11 cellular contexts compared by ENCODE assay signal in genomic region chr2:109466674-109467575, GRCh38.
DNase-seq lines count a peak whose midpoint lies in the region; ATAC-seq lines count a peak whose summit lies in the region.
"Had no signal": no experiment of that assay in that cellular context is flagged by ENCODE, and none has a peak within 500 bp of the region (broad histone marks: within the 10 kb centered on the region; RNA-seq: fewer than 3 reads in every experiment).

No MANE protein-coding gene starts in this region.

- peaks cover 32% of the 10 kb centered on the region for H3K4me1 ChIP-seq in mesodermal cell (ENCODE audit: control insufficient read depth, insufficient read depth, low read length, poor library complexity, severe bottlenecking)

- 77 to 82% methylated on average over 3 to 5 of the region's 8 CpGs for WGBS in mesodermal cell (ENCODE audit: insufficient coverage in 2 of 2), 2 experiments

- peak overlapping the region; percentile 71 for H3K27ac ChIP-seq in mesodermal cell (ENCODE audit: low read depth, low read length, severe bottlenecking)

- no peaks in the 10 kb centered on the region for H3K36me3 ChIP-seq in mesodermal cell (ENCODE audit: control insufficient read depth, insufficient read depth, low read length)

- no peak overlapping the region for H3K4me3 ChIP-seq in mesodermal cell (ENCODE audit: extremely low read depth, insufficient read depth, low read length, poor library complexity, severe bottlenecking)

- peak; percentile 33 for ATAC-seq in esophagus mucosa
- ATAC-seq in HG02970 (IDR thresholded peaks at IDR 0.05; ENCODE audit: low FRiP score, unreplicated experiment), result no peak
- ATAC-seq in GM21360 (IDR thresholded peaks at IDR 0.05; ENCODE audit: unreplicated experiment), result no peak
- ATAC-seq: activated CD8-positive, alpha-beta T cell treated with anti-CD3 and anti-CD28 coated beads, Interleukin-2, amount 10 ng/mL, durations not matched to agents 7 days and 5 days had no signal

- DNase-seq in AG08395 (ENCODE audit: low spot score) (peak; percentile 54), NCI-H1694 treated with DMSO at 0.1 percent for 48 hours (lab: John Stamatoyannopoulos, UW) (peak; percentile 82), NCI-H128 (lab: John Stamatoyannopoulos, UW; ENCODE audit: unreplicated experiment) (no peak), NCI-H2227 (lab: John Stamatoyannopoulos, UW; ENCODE audit: unreplicated experiment) (no peak)
- DNase-seq: activated CD8-positive, alpha-beta T cell treated with anti-CD3 and anti-CD28 coated beads, Interleukin-2, amount 10 ng/mL, durations not matched to agents 7 days and 5 days; CD4-positive, CD25-positive, alpha-beta regulatory T cell; NCI-H2081 treated with DMSO at 0.1 percent for 48 hours had no signal

- no peaks in the 10 kb centered on the region for H3K9me3 ChIP-seq in mesodermal cell (ENCODE audit: control insufficient read depth, low read length)

Comparison
In these comparisons a context has a peak if more than half of its experiments do, and no peak if none do; other contexts are left out.
1. DNase-seq: peak in AG08395 (single experiment) and NCI-H1694 treated with DMSO at 0.1 percent for 48 hours (single experiment); none in NCI-H128 (single experiment) and NCI-H2227 (single experiment).